1 cellular context compared by ENCODE assay signal in genomic region chr22:17115927-17116326, GRCh38.
TF ChIP-seq lines count a peak whose summit lies in the region.

No MANE protein-coding gene starts in this region.

TF ChIP-seq in WTC11, 78 proteins besides CTCF, POLR2A, EP300 and RAD21 (continued from another document):
- TF ChIP-seq ERG (CRISPR knock-in tag; IDR thresholded peaks at IDR 0.05) (no peak), JUN (CRISPR knock-in tag; IDR thresholded peaks at IDR 0.05) (no peak), ZNF138 (CRISPR knock-in tag; conservative IDR thresholded peaks at IDR 0.05) (no peak), CBFB (CRISPR knock-in tag; IDR thresholded peaks at IDR 0.05; ENCODE audit: low read depth) (no peak)
